In the genomic region with DNA sequence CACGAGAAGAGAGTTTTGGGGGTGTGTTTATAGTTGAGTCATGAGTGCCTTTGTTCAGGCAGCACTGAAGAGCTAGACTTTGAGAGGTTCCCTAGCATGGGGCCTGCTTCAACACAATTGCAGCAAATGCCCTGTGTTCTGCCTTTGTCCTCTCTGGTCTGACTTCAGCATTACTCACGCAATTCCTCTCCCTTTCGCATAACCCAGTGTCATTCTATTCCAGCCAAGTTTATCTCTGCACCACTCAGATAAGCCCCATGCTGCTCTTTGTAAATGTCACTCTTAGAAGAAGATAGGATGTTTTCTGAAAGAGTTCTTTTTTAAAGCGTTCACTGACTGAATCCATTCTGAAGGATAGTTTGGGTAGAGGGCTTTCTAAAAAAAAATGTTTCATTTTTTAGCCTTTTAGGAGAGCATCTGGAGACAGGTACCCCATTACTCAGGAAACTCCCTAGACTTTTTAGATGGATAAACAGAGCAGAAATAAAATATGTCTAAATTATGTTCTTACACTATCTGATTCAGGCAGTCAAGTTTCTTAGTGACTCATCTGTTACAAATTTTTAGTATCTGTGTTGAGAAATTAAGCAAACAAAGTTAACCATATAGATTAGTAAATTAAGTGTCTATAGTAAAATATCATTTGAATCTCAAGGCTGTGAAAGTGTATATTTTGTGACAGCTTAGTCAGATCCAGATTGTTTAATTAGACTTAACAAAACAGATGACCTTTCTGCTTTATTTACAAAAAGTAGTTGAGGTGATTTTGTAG, we compare ENCODE assay signal across 11 cellular contexts.
DNase-seq lines count a peak whose midpoint lies in the region; ATAC-seq and TF ChIP-seq lines count a peak whose summit lies in the region.
"Had no signal": no experiment of that assay in that cellular context is flagged by ENCODE, and none has a peak within 500 bp of the region (broad histone marks: within the 10 kb centered on the region; RNA-seq: fewer than 3 reads in every experiment).

No MANE protein-coding gene starts in this region.

- TF ChIP-seq CTCF in endothelial cell (IDR thresholded peaks at IDR 0.05; ENCODE audit: unreplicated experiment) = no peak

- H3K4me1 Mint-ChIP-seq in endothelial cell (ENCODE audit: unreplicated experiment) = peaks cover 6% of the 10 kb centered on the region
- H3K4me1 Mint-ChIP-seq: CD4-positive, CD25-positive, alpha-beta regulatory T cell had no signal

- H3K27me3 Mint-ChIP-seq in endothelial cell (ENCODE audit: unreplicated experiment) = no peaks in the 10 kb centered on the region
- H3K27me3 Mint-ChIP-seq: CD4-positive, CD25-positive, alpha-beta regulatory T cell had no signal

- no peaks in the 10 kb centered on the region for H3K9me3 Mint-ChIP-seq in endothelial cell (ENCODE audit: unreplicated experiment)

- H3K27ac Mint-ChIP-seq in endothelial cell (ENCODE audit: unreplicated experiment) = peak overlapping the region; percentile 79
- H3K27ac Mint-ChIP-seq: CD4-positive, CD25-positive, alpha-beta regulatory T cell; T-helper 1 cell treated with Interleukin-12 subunit alpha and Interleukin-12 subunit beta and Interleukin-4 antibody, amounts not matched to agents 30 μg/mL and 1 μg/mL, for 36 hours had no signal

- H3K36me3 Mint-ChIP-seq in endothelial cell (ENCODE audit: low read depth, unreplicated experiment) = no peaks in the 10 kb centered on the region
- H3K36me3 Mint-ChIP-seq: CD4-positive, CD25-positive, alpha-beta regulatory T cell had no signal

- DNase-seq in G401 (ENCODE audit: low spot score) (peak; percentile 55), NCI-H774 (lab: John Stamatoyannopoulos, UW) (peak; percentile 66), endothelial cell (ENCODE audit: low spot score) (peak; percentile 21), left kidney (ENCODE audit: low read depth, low spot score) (peak; percentile 22), cerebellar nuclear complex (lab: John Stamatoyannopoulos, UW) (no peak), GM19240 (ENCODE audit: insufficient read length, low spot score) (no peak)
- no peak for DNase-seq in stimulated activated CD4-positive, alpha-beta T cell treated with anti-CD3 and anti-CD28 coated beads, Interleukin-4, amount 100 ng/mL, for 4 hours
- DNase-seq: activated T-cell treated with anti-CD3 and anti-CD28 coated beads, Interleukin-2, amount 50 U/mL, for 48 hours; CD4-positive, CD25-positive, alpha-beta regulatory T cell had no signal

- no peak overlapping the region for H3K4me3 Mint-ChIP-seq in endothelial cell (ENCODE audit: unreplicated experiment)
- H3K4me3 Mint-ChIP-seq: CD4-positive, CD25-positive, alpha-beta regulatory T cell; T-helper 1 cell treated with Interleukin-12 subunit alpha and Interleukin-12 subunit beta and Interleukin-4 antibody, amounts not matched to agents 30 μg/mL and 1 μg/mL, for 36 hours had no signal

- no peak for ATAC-seq in HG03039 (IDR thresholded peaks at IDR 0.05; ENCODE audit: unreplicated experiment)

- in situ Hi-C loops in G401 (cut with HindIII; ENCODE audit: low sequenced_read_pairs) = no loop called here

Comparison
In these comparisons a context has a peak if more than half of its experiments do, and no peak if none do; other contexts are left out.
1. DNase-seq: peak in G401 (single experiment), NCI-H774 (single experiment), endothelial cell (single experiment) and left kidney (single experiment); none in cerebellar nuclear complex (0 of 2), GM19240 (single experiment) and stimulated activated CD4-positive, alpha-beta T cell treated with anti-CD3 and anti-CD28 coated beads, Interleukin-4, amount 100 ng/mL, for 4 hours (0 of 2).